ENCODE assay signal across 1 cellular context in the genomic region with DNA sequence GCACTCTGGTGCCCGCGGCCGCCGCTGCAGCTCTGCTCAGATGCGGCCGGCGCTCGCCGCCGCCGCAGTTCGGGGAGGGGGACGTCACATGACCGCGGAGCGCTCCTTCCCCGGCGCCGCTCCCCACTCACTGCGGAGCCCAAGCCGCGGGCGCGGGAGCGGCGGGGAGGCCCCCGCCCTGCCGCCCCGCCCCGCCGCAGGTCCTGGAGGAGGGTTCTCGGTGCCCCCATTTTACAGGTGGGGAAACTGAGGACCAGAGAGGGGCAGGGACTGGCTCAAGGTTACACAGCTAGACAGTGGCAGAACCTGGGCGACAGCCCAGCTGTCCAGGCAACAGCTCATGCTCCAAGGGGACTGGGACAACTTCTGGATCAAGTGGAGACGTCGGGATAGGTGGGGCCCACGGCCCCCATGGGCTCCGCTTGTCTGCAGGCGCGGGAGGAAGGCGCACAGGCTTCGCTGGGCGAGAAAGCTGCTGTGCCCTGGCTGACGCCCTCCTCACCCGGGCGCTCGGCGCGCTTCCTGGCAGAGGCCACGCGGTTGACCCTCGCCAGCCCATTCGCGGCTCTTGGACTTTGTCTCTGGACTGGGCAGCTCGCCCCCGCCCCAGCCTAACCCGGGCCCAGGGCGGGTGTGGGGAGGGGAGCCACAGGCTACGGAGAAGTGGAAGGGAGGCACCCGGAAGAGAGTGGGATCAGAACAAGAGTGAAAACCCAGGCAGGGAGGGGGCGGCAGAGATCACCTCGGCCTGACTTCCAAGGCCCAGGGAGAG.
TF ChIP-seq lines count a peak whose summit lies in the region.

TSS of gene RAP1GAP (minus strand) at position 71 of the 772 bp plus-strand sequence. CDS start 49,325 bp downstream, outside the sequence.

TF ChIP-seq in HepG2, 621 proteins besides CTCF, POLR2A, EP300 and RAD21 (continued from another document and continues in another):
- TF ChIP-seq SNAPC4 (CRISPR knock-in tag; IDR thresholded peaks at IDR 0.05), result peak; percentile 67; the same call in 1 of the 2 replicates
- TF ChIP-seq NR2C2 (CRISPR knock-in tag; IDR thresholded peaks at IDR 0.05; ENCODE audit: borderline replicate concordance), result peak; percentile 76
- 0 out of 2 replicates have a peak, but pooled peaks have one; percentile 11 for TF ChIP-seq RFX3 (CRISPR knock-in tag; IDR thresholded peaks at IDR 0.05)
- TF ChIP-seq, protein P1, sequence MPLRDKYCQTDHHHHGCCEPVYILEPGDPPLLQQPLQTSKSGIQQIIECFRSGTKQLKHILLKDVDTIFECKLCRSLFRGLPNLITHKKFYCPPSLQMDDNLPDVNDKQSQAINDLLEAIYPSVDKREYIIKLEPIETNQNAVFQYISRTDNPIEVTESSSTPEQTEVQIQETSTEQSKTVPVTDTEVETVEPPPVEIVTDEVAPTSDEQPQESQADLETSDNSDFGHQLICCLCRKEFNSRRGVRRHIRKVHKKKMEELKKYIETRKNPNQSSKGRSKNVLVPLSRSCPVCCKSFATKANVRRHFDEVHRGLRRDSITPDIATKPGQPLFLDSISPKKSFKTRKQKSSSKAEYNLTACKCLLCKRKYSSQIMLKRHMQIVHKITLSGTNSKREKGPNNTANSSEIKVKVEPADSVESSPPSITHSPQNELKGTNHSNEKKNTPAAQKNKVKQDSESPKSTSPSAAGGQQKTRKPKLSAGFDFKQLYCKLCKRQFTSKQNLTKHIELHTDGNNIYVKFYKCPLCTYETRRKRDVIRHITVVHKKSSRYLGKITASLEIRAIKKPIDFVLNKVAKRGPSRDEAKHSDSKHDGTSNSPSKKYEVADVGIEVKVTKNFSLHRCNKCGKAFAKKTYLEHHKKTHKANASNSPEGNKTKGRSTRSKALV (CRISPR knock-in tag; IDR thresholded peaks at IDR 0.05), result no peak
- TF ChIP-seq CSRNP2 (CRISPR knock-in tag; conservative IDR thresholded peaks at IDR 0.05; ENCODE audit: low read depth), result no peak
- TF ChIP-seq, protein P2, sequence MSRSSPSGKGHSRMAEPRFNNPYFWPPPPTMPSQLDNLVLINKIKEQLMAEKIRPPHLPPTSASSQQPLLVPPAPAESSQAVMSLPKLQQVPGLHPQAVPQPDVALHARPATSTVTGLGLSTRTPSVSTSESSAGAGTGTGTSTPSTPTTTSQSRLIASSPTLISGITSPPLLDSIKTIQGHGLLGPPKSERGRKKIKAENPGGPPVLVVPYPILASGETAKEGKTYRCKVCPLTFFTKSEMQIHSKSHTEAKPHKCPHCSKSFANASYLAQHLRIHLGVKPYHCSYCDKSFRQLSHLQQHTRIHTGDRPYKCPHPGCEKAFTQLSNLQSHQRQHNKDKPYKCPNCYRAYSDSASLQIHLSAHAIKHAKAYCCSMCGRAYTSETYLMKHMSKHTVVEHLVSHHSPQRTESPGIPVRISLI (CRISPR knock-in tag; IDR thresholded peaks at IDR 0.05; ENCODE audit: borderline replicate concordance), result no peak; the same call in 1 of the 2 replicates
- no peak for TF ChIP-seq SCMH1 (CRISPR knock-in tag; IDR thresholded peaks at IDR 0.05; ENCODE audit: borderline replicate concordance)
- 0 out of 2 replicates have a peak, but pooled peaks have one; percentile 55 for TF ChIP-seq ZBTB1 (CRISPR knock-in tag; IDR thresholded peaks at IDR 0.05; ENCODE audit: borderline replicate concordance)
- TF ChIP-seq ZEB1 (IDR thresholded peaks at IDR 0.05; ENCODE audit: insufficient replicate concordance, low read depth), result peak; percentile 64
- peak; percentile 65; the same call in 1 of the 2 replicates for TF ChIP-seq SMAD3 (CRISPR knock-in tag; IDR thresholded peaks at IDR 0.05)
- TF ChIP-seq ARNTL (CRISPR knock-in tag; IDR thresholded peaks at IDR 0.05), result peak; percentile 65
- TF ChIP-seq KLF12 (CRISPR knock-in tag; IDR thresholded peaks at IDR 0.05; ENCODE audit: borderline replicate concordance), result peak; percentile 65; the same call in 1 of the 2 replicates
- no peak for TF ChIP-seq MEIS1 (CRISPR knock-in tag; IDR thresholded peaks at IDR 0.05; ENCODE audit: borderline replicate concordance)
- TF ChIP-seq MTF2 (CRISPR knock-in tag; IDR thresholded peaks at IDR 0.05; ENCODE audit: borderline replicate concordance), result 0 out of 2 replicates have a peak, but pooled peaks have one; percentile 78
- TF ChIP-seq TMF1 (CRISPR knock-in tag; IDR thresholded peaks at IDR 0.05; ENCODE audit: low read depth), result peak; percentile 77; the same call in 1 of the 2 replicates
- TF ChIP-seq NFE2L1 (CRISPR knock-in tag; IDR thresholded peaks at IDR 0.05; ENCODE audit: borderline replicate concordance), result no peak
- TF ChIP-seq HMGA1 (CRISPR knock-in tag; conservative IDR thresholded peaks at IDR 0.05), result no peak
- no peak for TF ChIP-seq ZSCAN22 (CRISPR knock-in tag; IDR thresholded peaks at IDR 0.05)
- peak; percentile 48 to 73; a peak in 3 of 4 replicates for TF ChIP-seq NR2F1 (CRISPR knock-in tag; IDR thresholded peaks at IDR 0.05)
- TF ChIP-seq RAD51 (IDR thresholded peaks at IDR 0.05; ENCODE audit: borderline replicate concordance), result no peak
- no peak for TF ChIP-seq ZKSCAN1 (IDR thresholded peaks at IDR 0.05; ENCODE audit: low read length)
- TF ChIP-seq HNF1A (IDR thresholded peaks at IDR 0.05; ENCODE audit: low read depth), result no peak
- TF ChIP-seq HNF1A (CRISPR knock-in tag; IDR thresholded peaks at IDR 0.05; ENCODE audit: borderline replicate concordance), result peak; percentile 62; the same call in 1 of the 2 replicates
- TF ChIP-seq ZSCAN9 (CRISPR knock-in tag; IDR thresholded peaks at IDR 0.05; ENCODE audit: borderline replicate concordance), result peak; percentile 83
- peak; percentile 95 for TF ChIP-seq ELF3 (CRISPR knock-in tag; IDR thresholded peaks at IDR 0.05)
- TF ChIP-seq ZNF33A (CRISPR knock-in tag; IDR thresholded peaks at IDR 0.05; ENCODE audit: borderline replicate concordance), result peak; percentile 83; the same call in 1 of the 2 replicates
- peak; percentile 94 for TF ChIP-seq MAZ (IDR thresholded peaks at IDR 0.05; ENCODE audit: borderline replicate concordance, low read depth, low read length)
- peak; percentile 91 for TF ChIP-seq MAZ (CRISPR knock-in tag; IDR thresholded peaks at IDR 0.05; ENCODE audit: low read depth)
- peak; percentile 60 for TF ChIP-seq ZBTB7B (CRISPR knock-in tag; IDR thresholded peaks at IDR 0.05)
- no peak for TF ChIP-seq ZNF260 (CRISPR knock-in tag; IDR thresholded peaks at IDR 0.05; ENCODE audit: borderline replicate concordance, low read depth)
- peak; percentile 62 for TF ChIP-seq HMG20B (CRISPR knock-in tag; conservative IDR thresholded peaks at IDR 0.05)
- TF ChIP-seq TOPORS (CRISPR knock-in tag; IDR thresholded peaks at IDR 0.05), result peak; percentile 84; the same call in 1 of the 2 replicates
- TF ChIP-seq SMAD9 (CRISPR knock-in tag; IDR thresholded peaks at IDR 0.05), result no peak
- TF ChIP-seq, protein P3, sequence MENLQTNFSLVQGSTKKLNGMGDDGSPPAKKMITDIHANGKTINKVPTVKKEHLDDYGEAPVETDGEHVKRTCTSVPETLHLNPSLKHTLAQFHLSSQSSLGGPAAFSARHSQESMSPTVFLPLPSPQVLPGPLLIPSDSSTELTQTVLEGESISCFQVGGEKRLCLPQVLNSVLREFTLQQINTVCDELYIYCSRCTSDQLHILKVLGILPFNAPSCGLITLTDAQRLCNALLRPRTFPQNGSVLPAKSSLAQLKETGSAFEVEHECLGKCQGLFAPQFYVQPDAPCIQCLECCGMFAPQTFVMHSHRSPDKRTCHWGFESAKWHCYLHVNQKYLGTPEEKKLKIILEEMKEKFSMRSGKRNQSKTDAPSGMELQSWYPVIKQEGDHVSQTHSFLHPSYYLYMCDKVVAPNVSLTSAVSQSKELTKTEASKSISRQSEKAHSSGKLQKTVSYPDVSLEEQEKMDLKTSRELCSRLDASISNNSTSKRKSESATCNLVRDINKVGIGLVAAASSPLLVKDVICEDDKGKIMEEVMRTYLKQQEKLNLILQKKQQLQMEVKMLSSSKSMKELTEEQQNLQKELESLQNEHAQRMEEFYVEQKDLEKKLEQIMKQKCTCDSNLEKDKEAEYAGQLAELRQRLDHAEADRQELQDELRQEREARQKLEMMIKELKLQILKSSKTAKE (CRISPR knock-in tag; IDR thresholded peaks at IDR 0.05; ENCODE audit: borderline replicate concordance), result no peak
- TF ChIP-seq GABPA (IDR thresholded peaks at IDR 0.05; ENCODE audit: low read depth, low read length), result no peak
- peak; percentile 73 for TF ChIP-seq GABPA (CRISPR knock-in tag; IDR thresholded peaks at IDR 0.05; ENCODE audit: low read depth)
- TF ChIP-seq WIZ (CRISPR knock-in tag; IDR thresholded peaks at IDR 0.05), result peak; percentile 78; the same call in 1 of the 2 replicates
- no peak for TF ChIP-seq ZNF557 (CRISPR knock-in tag; IDR thresholded peaks at IDR 0.05)
- no peak for TF ChIP-seq ZNF3 (CRISPR knock-in tag; IDR thresholded peaks at IDR 0.05)
- no peak for TF ChIP-seq CERS6 (CRISPR knock-in tag; IDR thresholded peaks at IDR 0.05)
